In genomic region chr5:178460598-178461425, GRCh38 we compare ENCODE assay signal across 8 cellular contexts.
DNase-seq lines count a peak whose midpoint lies in the region; ATAC-seq and TF ChIP-seq lines count a peak whose summit lies in the region.

No MANE protein-coding gene starts in this region.

- CTCF ChIA-PET in MCF 10A (lab: Yijun Ruan, JAX), result interaction anchor here (0.6 to 3.8 kb wide), 28 partner anchors 8 to 378 kb away, joined by 3 to 27 read pairs (median 4); no protein-coding TSS in a partner anchor

- peak; percentile 13 for DNase-seq in NCI-H2196 (lab: John Stamatoyannopoulos, UW; ENCODE audit: unreplicated experiment)
- no peak for DNase-seq in NCI-H2196 treated with DMSO at 0.1 percent for 48 hours (lab: John Stamatoyannopoulos, UW; ENCODE audit: unreplicated experiment)
- peak; percentile 69 for DNase-seq in SKM-1 treated with dmso at 0.1 percent for 144 hours (lab: John Stamatoyannopoulos, UW; ENCODE audit: unreplicated experiment)
- peak; percentile 77 for DNase-seq in MCF 10A (ENCODE audit: unreplicated experiment)
- peak; percentile 94 for DNase-seq in islet precursor cell
- DNase-seq in stimulated activated CD4-positive, alpha-beta T cell treated with anti-CD3 and anti-CD28 coated beads, Interleukin-1b, Interleukin-23, amount 100 ng/mL, for 48 hours, result peak; percentile 40
- no peak for DNase-seq in cortex of kidney (lab: John Stamatoyannopoulos, UW)

- intact Hi-C loops in MCF 10A (cut with micrococcal nuclease), result loop anchor here (5.0 kb wide), 1 partner anchor 376 kb away; no protein-coding TSS in a partner anchor

- BruUV-seq in MCF 10A (replicated peaks; lab: Mats Ljungman, UMichigan), result no TSS peak

- no peaks in the 10 kb centered on the region for H3K36me3 Mint-ChIP-seq in MCF 10A (ENCODE audit: insufficient read depth, unreplicated experiment)

- peak; percentile 95 for TF ChIP-seq CTCF in MCF 10A (IDR thresholded peaks at IDR 0.05; ENCODE audit: unreplicated experiment)

- no peak overlapping the region for H3K27ac Mint-ChIP-seq in MCF 10A (ENCODE audit: low read depth, unreplicated experiment)

- POLR2A ChIA-PET in MCF 10A (lab: Yijun Ruan, JAX), result interaction anchor here (0.8 kb wide), 1 partner anchor 66 kb away, joined by 3 read pairs; no protein-coding TSS in a partner anchor

- no peaks in the 10 kb centered on the region for H3K9me3 Mint-ChIP-seq in MCF 10A (ENCODE audit: unreplicated experiment)

- no peaks in the 10 kb centered on the region for H3K27me3 Mint-ChIP-seq in MCF 10A (ENCODE audit: insufficient read depth, unreplicated experiment)

- H3K4me3 Mint-ChIP-seq in MCF 10A (ENCODE audit: unreplicated experiment), result no peak overlapping the region

- peak; percentile 63 for ATAC-seq in HG03095 (IDR thresholded peaks at IDR 0.05; ENCODE audit: unreplicated experiment)

- H3K4me1 Mint-ChIP-seq in MCF 10A (ENCODE audit: insufficient read depth, unreplicated experiment), result peaks cover 5% of the 10 kb centered on the region

Comparison
In these comparisons a context has a peak if more than half of its experiments do, and no peak if none do; other contexts are left out.
1. DNase-seq: peak in NCI-H2196 (single experiment), SKM-1 treated with dmso at 0.1 percent for 144 hours (single experiment), MCF 10A (single experiment), islet precursor cell (single experiment) and stimulated activated CD4-positive, alpha-beta T cell treated with anti-CD3 and anti-CD28 coated beads, Interleukin-1b, Interleukin-23, amount 100 ng/mL, for 48 hours (single experiment); none in NCI-H2196 treated with DMSO at 0.1 percent for 48 hours (single experiment) and cortex of kidney (single experiment).